In genomic region chr18:63031439-63031838, GRCh38 we compare ENCODE assay signal across 18 cellular contexts.
DNase-seq lines count a peak whose midpoint lies in the region; ATAC-seq and TF ChIP-seq lines count a peak whose summit lies in the region.
"Had no signal": no experiment of that assay in that cellular context is flagged by ENCODE, and none has a peak within 500 bp of the region (broad histone marks: within the 10 kb centered on the region; RNA-seq: fewer than 3 reads in every experiment).

No MANE protein-coding gene starts in this region.

- H3K4me3 ChIP-seq in DND-41 (ENCODE audit: low read depth in 1 of 2, low read length in 2 of 2) (no peak overlapping the region), SK-N-SH (ENCODE audit: low read depth in 2 of 2, low read length in 1 of 2) (no peak overlapping the region)
- H3K4me3 ChIP-seq: GM23248 had no signal

- H3K36me3 ChIP-seq in DND-41 (ENCODE audit: insufficient read depth, low read length), result no peaks in the 10 kb centered on the region
- H3K36me3 ChIP-seq in SK-N-SH (replicated peaks in 1 of 2; ENCODE audit: control insufficient read depth in 1 of 2, insufficient read depth in 2 of 2, low read length in 1 of 2), result no peaks in the 10 kb centered on the region

- H2AFZ ChIP-seq in DND-41 (ENCODE audit: low read depth, low read length), result no peak overlapping the region
- no peak overlapping the region for H2AFZ ChIP-seq in SK-N-SH (ENCODE audit: low read depth)
- H2AFZ ChIP-seq: GM23248 had no signal

- TF ChIP-seq RAD21 in SK-N-SH (IDR thresholded peaks at IDR 0.05; ENCODE audit: low read length), result no peak

- no peaks in the 10 kb centered on the region for H3K9me2 ChIP-seq in SK-N-SH

- no peak overlapping the region for H3K9ac ChIP-seq in DND-41 (ENCODE audit: low read depth, low read length)
- H3K9ac ChIP-seq in SK-N-SH, result no peak overlapping the region
- H3K9ac ChIP-seq: GM23248 had no signal

- POLR2A ChIA-PET in SK-N-SH (lab: Yijun Ruan, JAX), result no interaction called here

- H3K27me3 ChIP-seq in DND-41 (ENCODE audit: insufficient read depth, low read length, poor library complexity), result no peaks in the 10 kb centered on the region
- H3K27me3 ChIP-seq in SK-N-SH (ENCODE audit: insufficient read depth), result no peaks in the 10 kb centered on the region

- no peaks in the 10 kb centered on the region for H4K20me1 ChIP-seq in DND-41 (ENCODE audit: insufficient read depth, low read length)
- no peaks in the 10 kb centered on the region for H4K20me1 ChIP-seq in SK-N-SH (ENCODE audit: insufficient read depth)

- ATAC-seq in DND-41 (ENCODE audit: insufficient read depth, low read depth) (peak; percentile 67), HG03521 (IDR thresholded peaks at IDR 0.05; ENCODE audit: unreplicated experiment) (no peak), GM21526 (IDR thresholded peaks at IDR 0.05; ENCODE audit: low FRiP score, unreplicated experiment) (no peak), HG03378 (IDR thresholded peaks at IDR 0.05; ENCODE audit: unreplicated experiment) (no peak)

- H3K79me2 ChIP-seq in DND-41 (ENCODE audit: insufficient read depth, low read length) (no peaks in the 10 kb centered on the region), SK-N-SH (ENCODE audit: insufficient read depth) (no peaks in the 10 kb centered on the region)

- TF ChIP-seq EP300 in SK-N-SH (IDR thresholded peaks at IDR 0.05; ENCODE audit: borderline replicate concordance in 1 of 2, low read depth in 1 of 2, low read length in 1 of 2), result peak in 1 of 2 experiments; percentile 28; a peak in 1 of 4 replicates

- H3K27ac ChIP-seq in DND-41 (ENCODE audit: low read length) (0 out of 2 replicates have a peak overlapping the region, but pooled peaks have one; percentile 41), SK-N-SH (ENCODE audit: low read depth in 2 of 2, low read length in 1 of 2) (no peak overlapping the region)
- H3K27ac ChIP-seq: GM23248 had no signal

- H3K9me3 ChIP-seq in DND-41 (ENCODE audit: insufficient read depth, low read length, severe bottlenecking) (peaks cover 14% of the 10 kb centered on the region), SK-N-SH (no peaks in the 10 kb centered on the region)

- peak; percentile 74 for DNase-seq in DMS 273 (lab: John Stamatoyannopoulos, UW; ENCODE audit: unreplicated experiment)
- DNase-seq in DND-41, result no peak
- peak; percentile 40 to 86 for DNase-seq in NCI-H524 (lab: John Stamatoyannopoulos, UW)
- DNase-seq in SK-N-SH, result no peak
- DNase-seq in A172 (ENCODE audit: low spot score), result no peak
- DNase-seq: 8988T; C1 segment of cervical spinal cord; Calu3; CD4-positive, alpha-beta memory T cell; COR-L47; DMS79; GF-D8; GM23248; H7; HCEC 1CT had no signal

- H3K4me1 ChIP-seq in DND-41 (ENCODE audit: insufficient read depth, low read length) (peaks cover 13% of the 10 kb centered on the region), SK-N-SH (ENCODE audit: control insufficient read depth in 1 of 2, insufficient read depth in 2 of 2, low read depth in 1 of 2, low read length in 1 of 2) (no peaks in the 10 kb centered on the region)

- TF ChIP-seq CTCF in DND-41 (IDR thresholded peaks at IDR 0.05; ENCODE audit: borderline replicate concordance, extremely low read depth, low read length, poor library complexity, severe bottlenecking), result no peak
- TF ChIP-seq CTCF in SK-N-SH (IDR thresholded peaks at IDR 0.05), result no peak

- H3K4me2 ChIP-seq in DND-41 (ENCODE audit: insufficient read depth, low read length) (no peak overlapping the region), SK-N-SH (no peak overlapping the region)

- H3F3A ChIP-seq in SK-N-SH (replicated peaks; ENCODE audit: insufficient read depth), result no peaks in the 10 kb centered on the region

- CTCF ChIA-PET in SK-N-SH (lab: Yijun Ruan, JAX), result interaction anchor here (0.6 to 1.4 kb wide), 3 partner anchors 10 to 279 kb away, joined by 3 to 4 read pairs (median 3); no protein-coding TSS in a partner anchor

- WGBS in SK-N-SH (ENCODE audit: low lambda C conversion rate), result 2% methylated on average over 1 of the region's 1 CpG

TF ChIP-seq in SK-N-SH, 30 proteins besides CTCF, POLR2A, EP300 and RAD21:
- TF ChIP-seq TCF12 (IDR thresholded peaks at IDR 0.05), result peak; percentile 55
- no peak for TF ChIP-seq FOSL2 (IDR thresholded peaks at IDR 0.05; ENCODE audit: borderline replicate concordance, low read depth)
- TF ChIP-seq NFIC (IDR thresholded peaks at IDR 0.05; ENCODE audit: borderline replicate concordance), result no peak
- TF ChIP-seq RCOR1 (IDR thresholded peaks at IDR 0.05; ENCODE audit: low read length), result no peak
- TF ChIP-seq POLR2AphosphoS5 (IDR thresholded peaks at IDR 0.05; ENCODE audit: low read depth, low read length), result no peak
- peak; percentile 60 for TF ChIP-seq GATA2 (CRISPR knock-in tag; IDR thresholded peaks at IDR 0.05)
- TF ChIP-seq, protein P1, sequence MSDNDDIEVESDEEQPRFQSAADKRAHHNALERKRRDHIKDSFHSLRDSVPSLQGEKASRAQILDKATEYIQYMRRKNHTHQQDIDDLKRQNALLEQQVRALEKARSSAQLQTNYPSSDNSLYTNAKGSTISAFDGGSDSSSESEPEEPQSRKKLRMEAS (IDR thresholded peaks at IDR 0.05; ENCODE audit: low read depth), result no peak
- TF ChIP-seq MXI1 (IDR thresholded peaks at IDR 0.05; ENCODE audit: low read depth, low read length), result no peak
- TF ChIP-seq REST (IDR thresholded peaks at IDR 0.05; ENCODE audit: low read depth, low read length), result no peak
- no peak for TF ChIP-seq FOXJ3 (CRISPR knock-in tag; IDR thresholded peaks at IDR 0.05)

Comparison
In these comparisons a context has a peak if more than half of its experiments do, and no peak if none do; other contexts are left out.
1. DNase-seq: peak in DMS 273 (single experiment) and NCI-H524 (2 of 2); none in DND-41 (single experiment), SK-N-SH (single experiment) and A172 (single experiment).